Comparison of ENCODE assay signal across 8 cellular contexts in the genomic region with DNA sequence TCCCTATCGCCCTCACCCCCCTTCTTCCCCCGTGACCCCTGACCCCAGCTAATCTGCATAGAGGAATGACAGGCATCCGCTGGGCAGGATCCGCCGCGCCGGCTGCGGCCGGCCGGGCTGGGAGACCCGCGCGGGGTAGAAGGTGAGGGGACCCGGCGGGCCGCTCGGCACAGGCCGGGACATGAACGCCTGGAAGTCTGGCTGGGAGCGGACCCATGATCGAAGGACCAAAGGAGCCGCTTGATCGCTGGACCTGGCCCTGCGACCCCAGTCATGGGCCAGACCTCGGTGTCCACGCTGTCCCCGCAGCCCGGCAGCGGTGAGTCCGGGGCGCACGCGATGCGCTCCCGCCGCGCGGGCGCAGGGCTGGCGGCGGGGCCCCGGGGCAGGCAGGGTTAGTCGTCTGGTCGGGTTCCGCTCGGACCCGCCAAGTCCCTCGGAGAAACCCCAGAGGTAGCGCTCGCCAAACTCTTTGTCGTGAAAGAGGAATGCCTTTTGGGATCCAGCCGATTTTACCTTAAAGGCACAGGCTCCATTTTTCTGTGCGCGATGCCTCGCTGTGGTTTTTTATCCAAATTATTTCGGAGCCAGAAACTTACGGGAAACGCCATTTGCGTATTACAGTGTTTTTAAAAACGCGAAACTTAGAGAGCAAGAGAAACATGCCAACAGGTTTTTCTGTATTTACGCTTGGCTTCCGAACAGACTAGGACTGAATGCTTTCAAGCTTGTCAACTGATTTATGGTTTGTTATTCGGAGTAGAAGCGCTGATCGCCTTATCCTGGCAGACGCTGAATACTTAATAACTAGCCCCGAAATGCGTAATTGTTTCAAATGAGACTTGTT. TPM values are rescaled to one million over a fixed set of nuclear protein-coding genes. Genes with fewer than 3 reads are reported as not detected.
DNase-seq lines count a peak whose midpoint lies in the region; ATAC-seq and TF ChIP-seq lines count a peak whose summit lies in the region.

TSS of gene PHACTR2 (plus strand) at position 75 of the 847 bp plus-strand sequence. CDS start at position 274, 199 bp downstream.

- peaks cover 54% of the 10 kb centered on the region for H3K4me1 ChIP-seq in ACC112 (ENCODE audit: control insufficient read depth, insufficient read depth, low read length, unreplicated experiment)
- peaks cover 10% of the 10 kb centered on the region; the same call in 1 of the 2 replicates for H3K4me1 ChIP-seq in OCI-LY3 (ENCODE audit: low read length)
- H3K4me1 ChIP-seq in esophagus squamous epithelium = peaks cover 29 to 79% (median 40%) of the 10 kb centered on the region in 3 donors

- ATAC-seq in HG02642 (IDR thresholded peaks at IDR 0.05; ENCODE audit: poor library complexity, unreplicated experiment) = no peak

- H2AFZ ChIP-seq in ACC112 (ENCODE audit: low read length, unreplicated experiment) (peak within 1 kb of the TSS; percentile 50), OCI-LY3 (ENCODE audit: low read depth, low read length) (peak within 1 kb of the TSS; percentile 5; the same call in 1 of the 2 replicates)

- 0 out of 2 replicates have a peak, but pooled peaks cover 2% of the 10 kb centered on the region for H4K20me1 ChIP-seq in OCI-LY3 (ENCODE audit: insufficient read depth, low read length)

- intact Hi-C loops in esophagus squamous epithelium (cut with DNase I) = no loop called here

- H3K27ac ChIP-seq in ACC112 (ENCODE audit: low read depth, low read length) (peak within 1 kb of the TSS; percentile 72), OCI-LY3 (ENCODE audit: low read length) (peak within 1 kb of the TSS; percentile 36), esophagus squamous epithelium (peak within 1 kb of the TSS; percentile 90 to 97 (median 94))

- peak in 2 of 4 donors; percentile 42 to 66 for TF ChIP-seq POLR2A in esophagus squamous epithelium (IDR thresholded peaks at IDR 0.05)

- H3K4me3 ChIP-seq in ACC112 (ENCODE audit: low read depth, low read length) (peak within 1 kb of the TSS; percentile 87), OCI-LY3 (ENCODE audit: low read length) (peak within 1 kb of the TSS; percentile 90), esophagus squamous epithelium (peak within 1 kb of the TSS; percentile 69 to 95 (median 82))

- peak within 1 kb of the TSS; percentile 72 for H3K9ac ChIP-seq in OCI-LY3 (ENCODE audit: low read length)

- H3K79me2 ChIP-seq in ACC112 (ENCODE audit: control insufficient read depth, insufficient read depth, low read length, unreplicated experiment) (peaks cover 42% of the 10 kb centered on the region), OCI-LY3 (ENCODE audit: low read length) (peaks cover 30% of the 10 kb centered on the region)

- H3K36me3 ChIP-seq in ACC112 (ENCODE audit: insufficient read depth, low read length) (peaks cover 11% of the 10 kb centered on the region; the same call in 1 of the 2 replicates), OCI-LY3 (replicated peaks; ENCODE audit: low read depth, low read length) (no peaks in the 10 kb centered on the region), esophagus squamous epithelium (no peaks in the 10 kb centered on the region)

- H3K4me2 ChIP-seq in OCI-LY3 (ENCODE audit: low read length) = peak within 1 kb of the TSS; percentile 82

- DNase-seq in GM20000 (ENCODE audit: low spot score) = peak; percentile 71
- peak; percentile 0 for DNase-seq in activated T-helper 1 cell treated with Interleukin-2 at 50 U/mL for 16 hours (ENCODE audit: low read depth)
- no peak for DNase-seq in esophagus squamous epithelium (lab: John Stamatoyannopoulos, UW)
- DNase-seq in mucosa of gallbladder (ENCODE audit: low spot score) = peak; percentile 65
- peak; percentile 53 for DNase-seq in stimulated activated CD8-positive, alpha-beta memory T cell treated with anti-CD3 and anti-CD28 coated beads, Interleukin-4, amount 100 ng/mL, for 48 hours

- TF ChIP-seq CTCF in GM20000 (IDR thresholded peaks at IDR 0.05; ENCODE audit: extremely low read depth, missing control alignments) (no peak), OCI-LY3 (IDR thresholded peaks at IDR 0.05; ENCODE audit: low read depth, low read length) (no peak), esophagus squamous epithelium (IDR thresholded peaks at IDR 0.05) (no peak)

- 2 to 4% methylated on average over 18 to 24 of the region's 69 CpGs for WGBS in esophagus squamous epithelium, 2 donors

- no peaks in the 10 kb centered on the region for H3K27me3 ChIP-seq in ACC112 (ENCODE audit: insufficient read depth, low read length)
- no peaks in the 10 kb centered on the region for H3K27me3 ChIP-seq in OCI-LY3 (ENCODE audit: low read depth, low read length)
- no peaks in the 10 kb centered on the region for H3K27me3 ChIP-seq in esophagus squamous epithelium

- H3K9me3 ChIP-seq in OCI-LY3 (ENCODE audit: insufficient read depth, low read length) (no peaks in the 10 kb centered on the region), esophagus squamous epithelium (peaks cover 0 to 4% (median 0%) of the 10 kb centered on the region in 3 donors)

RNA-seq across cellular contexts. Expression of gene PHACTR2, which starts in this region (rescaled TPM):
- total RNA-seq in esophagus squamous epithelium = 10 to 100 TPM; 25.1 to 76.9 (median 45.1) TPM
- total RNA-seq in mucosa of gallbladder = 57.6 TPM

Comparison
In these comparisons a context has a peak if more than half of its experiments do, and no peak if none do; other contexts are left out.
1. H3K27ac ChIP-seq: peak in every context shown above with its lines; median percentile 94 in esophagus squamous epithelium; 72 in ACC112; 36 in OCI-LY3.